In genomic region chr3:190696777-190697501, GRCh38 we compare ENCODE assay signal across 8 cellular contexts.
DNase-seq lines count a peak whose midpoint lies in the region; ATAC-seq and TF ChIP-seq lines count a peak whose summit lies in the region.

No MANE protein-coding gene starts in this region.

- in situ Hi-C loops in KBM-7 (cut with MboI; ENCODE audit: low pct_unique_long_range_greater_than_20kb, low sequenced_read_pairs) = no loop called here
- in situ Hi-C loops in astrocyte of the spinal cord (cut with HindIII; ENCODE audit: low sequenced_read_pairs) = no loop called here

- ATAC-seq in lower lobe of right lung (peak; percentile 56 to 68), GM21619 (IDR thresholded peaks at IDR 0.05; ENCODE audit: unreplicated experiment) (no peak)

- intact Hi-C loops in lower lobe of right lung (cut with DNase I) = no loop called here

- peaks cover 21% of the 10 kb centered on the region for H3K4me1 ChIP-seq in lower lobe of right lung

- no peaks in the 10 kb centered on the region for H3K27me3 ChIP-seq in lower lobe of right lung (ENCODE audit: low read depth)

- no peaks in the 10 kb centered on the region for H3K9me3 ChIP-seq in lower lobe of right lung

- DNase-seq in D341Med (ENCODE audit: low spot score) (peak; percentile 34), KBM-7 (peak; percentile 72), astrocyte of the spinal cord (ENCODE audit: low read depth, low spot score) (peak; percentile 51), lower lobe of right lung (no peak), GOT3 (lab: John Stamatoyannopoulos, UW) (no peak)
- DNase-seq in central memory CD4-positive, alpha-beta T cell = no peak
- no peak for DNase-seq in stimulated activated naive CD4-positive, alpha-beta T cell (lab: John Stamatoyannopoulos, UW)

- TF ChIP-seq CTCF in astrocyte of the spinal cord (IDR thresholded peaks at IDR 0.05; ENCODE audit: low read depth, low read length) (peak; percentile 48), lower lobe of right lung (IDR thresholded peaks at IDR 0.05) (peak; percentile 56)

- no peak overlapping the region for H3K27ac ChIP-seq in lower lobe of right lung

- no peaks in the 10 kb centered on the region for H3K36me3 ChIP-seq in lower lobe of right lung

- H3K4me3 ChIP-seq in astrocyte of the spinal cord (ENCODE audit: low read depth, low read length) (no peak overlapping the region), lower lobe of right lung (no peak overlapping the region)

Comparison
In these comparisons a context has a peak if more than half of its experiments do, and no peak if none do; other contexts are left out.
1. DNase-seq: peak in D341Med (single experiment), KBM-7 (single experiment) and astrocyte of the spinal cord (single experiment); none in lower lobe of right lung (single experiment), central memory CD4-positive, alpha-beta T cell (single experiment), stimulated activated naive CD4-positive, alpha-beta T cell (0 of 6) and GOT3 (single experiment).